15 cellular contexts compared by ENCODE assay signal in genomic region chr5:67082941-67083340, GRCh38.
DNase-seq lines count a peak whose midpoint lies in the region; ATAC-seq, FAIRE-seq and TF ChIP-seq lines count a peak whose summit lies in the region.
"Had no signal": no experiment of that assay in that cellular context is flagged by ENCODE, and none has a peak within 500 bp of the region (broad histone marks: within the 10 kb centered on the region; RNA-seq: fewer than 3 reads in every experiment).

No MANE protein-coding gene starts in this region.

- no peaks in the 10 kb centered on the region for H3K9me3 ChIP-seq in A549
- H3K9me3 ChIP-seq: BLaER1 treated with 17β-estradiol and CSF1 and Interleukin-3, amounts not matched to agents 10 nM and 100 nM; HAP-1 had no signal

- DNase-seq in A549 (ENCODE audit: low read depth in 1 of 2, low spot score in 1 of 2) (no peak), dermis blood vessel endothelial cell (peak; percentile 25), renal cortical epithelial cell (ENCODE audit: low read depth) (peak; percentile 44), A172 (ENCODE audit: low spot score) (no peak), coronary artery (ENCODE audit: low spot score) (no peak), NCI-H524 treated with DMSO at 0.1 percent for 48 hours (lab: John Stamatoyannopoulos, UW) (no peak)
- DNase-seq in T-helper 2 cell treated with Interferon-gamma antibody and Interleukin-4, amounts not matched to agents 5 μg/mL and 100 μg/mL, for 36 hours (ENCODE audit: low spot score): no peak
- DNase-seq: ACHN; CD4-positive, CD25-positive, alpha-beta regulatory T cell; DMS 273 treated with DMSO at 0.1 percent for 48 hours had no signal

- no peaks in the 10 kb centered on the region for H3K36me3 Mint-ChIP-seq in T-helper 2 cell treated with Interferon-gamma antibody and Interleukin-4, amounts not matched to agents 5 μg/mL and 100 μg/mL, for 36 hours (ENCODE audit: low read depth)

- peaks cover 2% of the 10 kb centered on the region for H3K4me1 Mint-ChIP-seq in T-helper 2 cell treated with Interferon-gamma antibody and Interleukin-4, amounts not matched to agents 5 μg/mL and 100 μg/mL, for 36 hours (ENCODE audit: low read depth)

- TF ChIP-seq CTCF in A549 (IDR thresholded peaks at IDR 0.05) (no peak), coronary artery (IDR thresholded peaks at IDR 0.05) (no peak)

- CTCF ChIA-PET in A549 (lab: Yijun Ruan, JAX): no interaction called here

- no peaks in the 10 kb centered on the region for H3K9me3 Mint-ChIP-seq in T-helper 2 cell treated with Interferon-gamma antibody and Interleukin-4, amounts not matched to agents 5 μg/mL and 100 μg/mL, for 36 hours
- H3K9me3 Mint-ChIP-seq: CD4-positive, CD25-positive, alpha-beta regulatory T cell had no signal

- no peaks in the 10 kb centered on the region for H3K27me3 Mint-ChIP-seq in T-helper 2 cell treated with Interferon-gamma antibody and Interleukin-4, amounts not matched to agents 5 μg/mL and 100 μg/mL, for 36 hours (ENCODE audit: low read depth)
- H3K27me3 Mint-ChIP-seq: CD4-positive, CD25-positive, alpha-beta regulatory T cell had no signal

- ATAC-seq in A549: no peak

- H3K4me3 Mint-ChIP-seq in T-helper 2 cell treated with Interferon-gamma antibody and Interleukin-4, amounts not matched to agents 5 μg/mL and 100 μg/mL, for 36 hours: no peak overlapping the region
- H3K4me3 Mint-ChIP-seq: CD4-positive, CD25-positive, alpha-beta regulatory T cell had no signal

- no peak for TF ChIP-seq RAD21 in A549 (conservative IDR thresholded peaks at IDR 0.05 in 1 of 2, IDR thresholded peaks at IDR 0.05 in 1 of 2)

- WGBS in A549 (ENCODE audit: missing lambda C conversion rate): 65% methylated on average over 1 of the region's 1 CpG

- no peak overlapping the region for H3K27ac Mint-ChIP-seq in T-helper 2 cell treated with Interferon-gamma antibody and Interleukin-4, amounts not matched to agents 5 μg/mL and 100 μg/mL, for 36 hours
- H3K27ac Mint-ChIP-seq: CD4-positive, CD25-positive, alpha-beta regulatory T cell had no signal

- peaks cover 14% of the 10 kb centered on the region; the same call in 2 of the 3 replicates for H3K4me1 ChIP-seq in A549
- H3K4me1 ChIP-seq: HAP-1 had no signal

- FAIRE-seq in A549 (lab: Jason Lieb, UNC) (peak; percentile 18), islet of Langerhans (lab: Jason Lieb, UNC) (peak; percentile 24)
- FAIRE-seq: H1 had no signal

- H3K4me3 ChIP-seq in A549: no peak overlapping the region
- H3K4me3 ChIP-seq in coronary artery: no peak overlapping the region
- H3K4me3 ChIP-seq: BLaER1 treated with 17β-estradiol and CSF1 and Interleukin-3, amounts not matched to agents 10 nM and 100 nM; HAP-1 had no signal

- POLR2A ChIA-PET in A549 (lab: Yijun Ruan, JAX): interaction anchor here (0.6 kb wide), 1 partner anchor 584 kb away, joined by 3 read pairs; no protein-coding TSS in a partner anchor

- H3K4me2 ChIP-seq in A549: peak overlapping the region; percentile 28; the same call in 2 of the 3 replicates
- H3K4me2 ChIP-seq: BLaER1 treated with 17β-estradiol and CSF1 and Interleukin-3, amounts not matched to agents 10 nM and 100 nM had no signal

- TF ChIP-seq POLR2A in A549 (IDR thresholded peaks at IDR 0.05; ENCODE audit: low read length): no peak

- no peak for TF ChIP-seq EP300 in A549 (IDR thresholded peaks at IDR 0.05)

- H3K27ac ChIP-seq in A549: no peak overlapping the region
- no peak overlapping the region for H3K27ac ChIP-seq in coronary artery
- H3K27ac ChIP-seq: 22Rv1; BLaER1 treated with 17β-estradiol and CSF1 and Interleukin-3, amounts not matched to agents 10 nM and 100 nM had no signal

TF ChIP-seq in A549, 52 proteins besides CTCF, POLR2A, EP300 and RAD21:
- TF ChIP-seq JUNB (IDR thresholded peaks at IDR 0.05): no peak
- TF ChIP-seq MAFK (IDR thresholded peaks at IDR 0.05; ENCODE audit: partially characterized antibody): no peak
- TF ChIP-seq FOSB (CRISPR knock-in tag; IDR thresholded peaks at IDR 0.05): no peak
- no peak for TF ChIP-seq KDM5A (IDR thresholded peaks at IDR 0.05)
- TF ChIP-seq RNF2 (IDR thresholded peaks at IDR 0.05; ENCODE audit: borderline replicate concordance, low read depth): no peak
- no peak for TF ChIP-seq NPAS2 (CRISPR knock-in tag; IDR thresholded peaks at IDR 0.05; ENCODE audit: borderline replicate concordance)
- no peak for TF ChIP-seq HOXA7 (CRISPR knock-in tag; IDR thresholded peaks at IDR 0.05)
- no peak for TF ChIP-seq CBX8 (IDR thresholded peaks at IDR 0.05)
- TF ChIP-seq NR3C1 (IDR thresholded peaks at IDR 0.05): no peak
- TF ChIP-seq NFE2L2 (conservative IDR thresholded peaks at IDR 0.05; ENCODE audit: low read length): no peak
- no peak for TF ChIP-seq MYC (IDR thresholded peaks at IDR 0.05; ENCODE audit: borderline replicate concordance, low read length)
- no peak for TF ChIP-seq ZC3H11A (IDR thresholded peaks at IDR 0.05)
- no peak for TF ChIP-seq CHD4 (IDR thresholded peaks at IDR 0.05; ENCODE audit: borderline replicate concordance)
- no peak for TF ChIP-seq MAX (IDR thresholded peaks at IDR 0.05)
- no peak for TF ChIP-seq CBX2 (IDR thresholded peaks at IDR 0.05; ENCODE audit: borderline replicate concordance, low read depth)
- TF ChIP-seq HOXB13 (CRISPR knock-in tag; IDR thresholded peaks at IDR 0.05; ENCODE audit: low read depth): no peak

Comparison
In these comparisons a context has a peak if more than half of its experiments do, and no peak if none do; other contexts are left out.
1. DNase-seq: peak in dermis blood vessel endothelial cell (single experiment) and renal cortical epithelial cell (single experiment); none in A549 (0 of 2), A172 (single experiment), coronary artery (single experiment), NCI-H524 treated with DMSO at 0.1 percent for 48 hours (single experiment) and T-helper 2 cell treated with Interferon-gamma antibody and Interleukin-4, amounts not matched to agents 5 μg/mL and 100 μg/mL, for 36 hours (single experiment).